ENCODE assay signal across 8 cellular contexts in genomic region chr22:44619560-44620128, GRCh38.
DNase-seq lines count a peak whose midpoint lies in the region; ATAC-seq, FAIRE-seq and TF ChIP-seq lines count a peak whose summit lies in the region.
"Not testable (repeated sequence)": the region's sequence is repeated elsewhere in the genome, so short reads cannot be mapped to it uniquely, and the experiment has no call there.

No MANE protein-coding gene starts in this region.

- not testable (repeated sequence) for H3K36me3 Mint-ChIP-seq in endodermal cell (ENCODE audit: low read depth)

- not testable (repeated sequence) for DNase-seq in BE2C; GM12892 (ENCODE audit: insufficient read length); K562 (ENCODE audit: extremely low read depth in 1 of 4, low spot score in 3 of 4); endodermal cell; HepG2 (ENCODE audit: low spot score); osteoblast (ENCODE audit: insufficient read length, low spot score, missing footprints)

- TF ChIP-seq POLR2A in GM12892 (IDR thresholded peaks at IDR 0.05; ENCODE audit: low read depth, low read length); K562 (conservative IDR thresholded peaks at IDR 0.05); HepG2 (IDR thresholded peaks at IDR 0.05; ENCODE audit: insufficient read depth in 1 of 2, low read depth in 2 of 2, low read length in 2 of 2): not testable (repeated sequence)

- not testable (repeated sequence) for H3K36me3 ChIP-seq in BE2C; KOPT-K1 (ENCODE audit: insufficient read depth, low read length); K562 (ENCODE audit: control insufficient read depth, insufficient read depth, low read length); endodermal cell (ENCODE audit: control insufficient read depth, insufficient read depth, low read length); HepG2 (replicated peaks in 1 of 2; ENCODE audit: control insufficient read depth in 1 of 2, insufficient read depth in 2 of 2, low read length in 2 of 2); osteoblast (ENCODE audit: insufficient read depth, low read length); subcutaneous abdominal adipose tissue (ENCODE audit: control insufficient read depth in 5 of 5, insufficient read depth in 5 of 5, low read length in 5 of 5)

- TF ChIP-seq RAD21 in K562 (CRISPR knock-in tag; conservative IDR thresholded peaks at IDR 0.05 in 1 of 2, IDR thresholded peaks at IDR 0.05 in 1 of 2); HepG2 (CRISPR knock-in tag; IDR thresholded peaks at IDR 0.05): not testable (repeated sequence)

- H3K79me2 ChIP-seq in K562 (ENCODE audit: control insufficient read depth, insufficient read depth, low read length); HepG2 (ENCODE audit: insufficient read depth, low read length); osteoblast (ENCODE audit: insufficient read depth, low read length): not testable (repeated sequence)

- not testable (repeated sequence) for H3K9me3 Mint-ChIP-seq in endodermal cell

- not testable (repeated sequence) for H3K9me3 ChIP-seq in BE2C; KOPT-K1 (ENCODE audit: insufficient read depth, low read length, poor library complexity, severe bottlenecking); K562 (replicated peaks; ENCODE audit: control insufficient read depth, insufficient read depth, low read depth, low read length); endodermal cell (ENCODE audit: control insufficient read depth, low read length); HepG2 (ENCODE audit: low read length); osteoblast (ENCODE audit: low read depth, low read length); subcutaneous abdominal adipose tissue (ENCODE audit: control insufficient read depth in 5 of 5, low read length in 5 of 5)

- H3K4me2 ChIP-seq in K562 (ENCODE audit: insufficient read depth, low read length) = not testable (repeated sequence)
- 0 out of 2 replicates have a peak overlapping the region, but pooled peaks have one; percentile 22 for H3K4me2 ChIP-seq in HepG2 (ENCODE audit: low read depth, low read length)
- H3K4me2 ChIP-seq in osteoblast (ENCODE audit: insufficient read depth, low read length) = peak overlapping the region; percentile 57

- not testable (repeated sequence) for H3K4me3 Mint-ChIP-seq in endodermal cell

- TF ChIP-seq EP300 in K562 (IDR thresholded peaks at IDR 0.05; ENCODE audit: low read length); HepG2 (IDR thresholded peaks at IDR 0.05; ENCODE audit: low read depth in 2 of 2, low read length in 2 of 2); HepG2 (CRISPR knock-in tag; IDR thresholded peaks at IDR 0.05; ENCODE audit: borderline replicate concordance): not testable (repeated sequence)

- H3K27me3 Mint-ChIP-seq in endodermal cell (ENCODE audit: insufficient read depth) = peaks cover 17% of the 10 kb centered on the region

- FAIRE-seq in GM12892 (lab: Jason Lieb, UNC) (peak; percentile 95), HepG2 (lab: Jason Lieb, UNC) (peak; percentile 66)
- not testable (repeated sequence) for FAIRE-seq in K562 (lab: Jason Lieb, UNC)

- peak overlapping the region in 1 of 2 experiments; percentile 64; a peak in 2 of 4 replicates for H3K9ac ChIP-seq in K562 (ENCODE audit: insufficient read depth in 1 of 2, low read depth in 2 of 2, low read length in 2 of 2)
- H3K9ac ChIP-seq in endodermal cell (ENCODE audit: extremely low read depth, low read length, poor library complexity, severe bottlenecking); HepG2 (ENCODE audit: insufficient read depth, low read depth, low read length); subcutaneous abdominal adipose tissue (ENCODE audit: low read length in 5 of 5): not testable (repeated sequence)

- H3K4me1 ChIP-seq in BE2C; endodermal cell (ENCODE audit: control insufficient read depth, insufficient read depth, low read length); HepG2 (ENCODE audit: insufficient read depth, low read length); osteoblast (ENCODE audit: insufficient read depth, low read length): not testable (repeated sequence)
- H3K4me1 ChIP-seq in K562 (replicated peaks in 1 of 2; ENCODE audit: control insufficient read depth in 2 of 2, insufficient read depth in 2 of 2, low read length in 2 of 2) (peaks cover 0 to 18% of the 10 kb centered on the region in 2 experiments; a peak in 2 of 5 replicates), subcutaneous abdominal adipose tissue (ENCODE audit: control insufficient read depth in 5 of 5, insufficient read depth in 5 of 5, low read length in 5 of 5) (peaks cover 0 to 23% (median 6%) of the 10 kb centered on the region in 5 donors)

- intact Hi-C loops in K562 (cut with micrococcal nuclease) = loop anchor here (10.0 kb wide), 3 partner anchors 535 to 735 kb away; no protein-coding TSS in a partner anchor
- intact Hi-C loops in HepG2 (cut with micrococcal nuclease; ENCODE audit: unreplicated experiment) = not testable (repeated sequence)

- H3K27ac ChIP-seq in KOPT-K1 (ENCODE audit: low read depth, low read length, poor library complexity, severe bottlenecking) = peak overlapping the region; percentile 36
- H3K27ac ChIP-seq in K562 (ENCODE audit: extremely low read depth, low read depth, low read length); HepG2 (ENCODE audit: extremely low read length, insufficient read depth, low read length); subcutaneous abdominal adipose tissue (ENCODE audit: low read depth, low read length): not testable (repeated sequence)
- peak overlapping the region; percentile 79 for H3K27ac ChIP-seq in endodermal cell (ENCODE audit: low read depth, low read length)
- peak overlapping the region; percentile 60 for H3K27ac ChIP-seq in osteoblast (ENCODE audit: low read depth, low read length)

- not testable (repeated sequence) for H3K9me1 ChIP-seq in K562 (ENCODE audit: control insufficient read depth, insufficient read depth, low read length)

- TF ChIP-seq CTCF in BE2C (IDR thresholded peaks at IDR 0.05; ENCODE audit: low read depth, low read length); K562 (IDR thresholded peaks at IDR 0.05 in 2 of 3, conservative IDR thresholded peaks at IDR 0.05 in 1 of 3; ENCODE audit: insufficient read depth in 2 of 3, low read depth in 1 of 3, low read length in 3 of 3); endodermal cell (conservative IDR thresholded peaks at IDR 0.05); HepG2 (CRISPR knock-in tag; IDR thresholded peaks at IDR 0.05); osteoblast (IDR thresholded peaks at IDR 0.05; ENCODE audit: extremely low read depth, low read depth, low read length): not testable (repeated sequence)

- CTCF ChIA-PET in K562 (lab: Yijun Ruan, JAX; ENCODE audit: low intra/inter-chr PET ratio); HepG2 (lab: Yijun Ruan, JAX; ENCODE audit: low intra/inter-chr PET ratio, low total read pairs): not testable (repeated sequence)

- not testable (repeated sequence) for H3K27ac Mint-ChIP-seq in endodermal cell

- H2AFZ ChIP-seq in K562 (ENCODE audit: low read depth, low read length); HepG2 (ENCODE audit: low read length): not testable (repeated sequence)
- H2AFZ ChIP-seq in osteoblast (ENCODE audit: low read length) = peak overlapping the region; percentile 44

- H3K27me3 ChIP-seq in BE2C; endodermal cell (ENCODE audit: control insufficient read depth, insufficient read depth, low read length, poor library complexity, severe bottlenecking); osteoblast (ENCODE audit: insufficient read depth, low read length): not testable (repeated sequence)
- H3K27me3 ChIP-seq in K562 (ENCODE audit: control insufficient read depth in 2 of 2, insufficient read depth in 2 of 2, low read length in 2 of 2) (peaks cover 0 to 15% of the 10 kb centered on the region in 2 experiments; a peak in 2 of 5 replicates), HepG2 (ENCODE audit: control insufficient read depth in 1 of 2, insufficient read depth in 2 of 2, low read length in 2 of 2) (peaks cover 5 to 13% of the 10 kb centered on the region in 2 experiments; a peak in 4 of 5 replicates), subcutaneous abdominal adipose tissue (ENCODE audit: control insufficient read depth in 5 of 5, insufficient read depth in 4 of 5, low read length in 5 of 5) (peaks cover 9 to 51% (median 39%) of the 10 kb centered on the region in 5 donors)

- peak overlapping the region; percentile 38 for H3K4me3 ChIP-seq in BE2C (ENCODE audit: low read depth, low read length)
- H3K4me3 ChIP-seq in K562; endodermal cell (ENCODE audit: low read length); osteoblast (ENCODE audit: insufficient read depth, low read length): not testable (repeated sequence)
- peak overlapping the region in 1 of 3 experiments; percentile 15; a peak in 1 of 6 replicates for H3K4me3 ChIP-seq in HepG2 (replicated peaks in 1 of 3; ENCODE audit: insufficient read depth in 1 of 3, low read depth in 2 of 3, low read length in 3 of 3)
- H3K4me3 ChIP-seq in subcutaneous abdominal adipose tissue (ENCODE audit: low read depth in 1 of 5, low read length in 5 of 5) = peak overlapping the region in 3 of 5 donors; percentile 6 to 38 (median 14)

- BruUV-seq in K562 (replicated peaks; lab: Mats Ljungman, UMichigan); HepG2 (replicated peaks; lab: Mats Ljungman, UMichigan): not testable (repeated sequence)

- H4K20me1 ChIP-seq in K562 (replicated peaks; ENCODE audit: control insufficient read depth, insufficient read depth, low read length); HepG2 (ENCODE audit: insufficient read depth, low read length); osteoblast (ENCODE audit: insufficient read depth, low read length): not testable (repeated sequence)

- in situ Hi-C loops in K562 (cut with MboI) (loop anchor here (10.0 kb wide), 3 partner anchors 545 to 1225 kb away; no protein-coding TSS in a partner anchor), HepG2 (cut with HindIII; ENCODE audit: extremely low pct_ligation_motif_present, low pct_unique_long_range_greater_than_20kb) (loop anchor here (10.0 kb wide), 1 partner anchor 265 kb away; no protein-coding TSS in a partner anchor)

- POLR2A ChIA-PET in K562 (lab: Yijun Ruan, JAX); HepG2 (lab: Yijun Ruan, JAX): not testable (repeated sequence)

- not testable (repeated sequence) for ATAC-seq in K562, HepG2

- H3K4me1 Mint-ChIP-seq in endodermal cell = not testable (repeated sequence)

- WGBS in K562 (ENCODE audit: insufficient coverage, low coverage, missing lambda C conversion rate) = 58% methylated on average over 4 of the region's 16 CpGs
- whole genome bisulfite sequencing in endodermal cell (ENCODE audit: insufficient coverage in 1 of 2, insufficient read length in 1 of 2), 2 experiments = 83 to 91% methylated on average over 5 to 16 of the region's 16 CpGs
- WGBS in HepG2 (ENCODE audit: low lambda C conversion rate) = 39% methylated on average over 16 of the region's 16 CpGs
